29 cellular contexts compared by ENCODE assay signal in genomic region chr11:11373934-11374333, GRCh38. TPM values are rescaled to one million over a fixed set of nuclear protein-coding genes. Genes with fewer than 3 reads are reported as not detected.
"Had no signal": no experiment of that assay in that cellular context is flagged by ENCODE, and none has a peak within 500 bp of the region (broad histone marks: within the 10 kb centered on the region; RNA-seq: fewer than 3 reads in every experiment).

No MANE protein-coding gene starts in this region.

- H3K9me3 ChIP-seq: colonic mucosa, esophagus squamous epithelium, heart right ventricle, mucosa of descending colon, pancreas, right lobe of liver, thoracic aorta, transverse colon, upper lobe of right lung, uterus had no signal

- H3K27ac Mint-ChIP-seq: memory B cell; mesothelial cell of epicardium; naive B cell; natural killer cell treated with Interleukin-12 subunit alpha and Interleukin-12 subunit beta and Interleukin-15 and Interleukin-18, amount 100 ng/mL, for 72 hours; stimulated activated naive B cell treated with anti-CD40 and anti-IgM and Interleukin-4, amounts not matched to agents 10 μg/mL and 1 μg/mL and 100 μg/mL, for 72 hours; stimulated activated naive CD8-positive, alpha-beta T cell treated with anti-CD3 and anti-CD28 coated beads, Interleukin-15, Interleukin-2, amounts not matched to agents 100 ng/mL and 50 ng/mL, for 24 hours had no signal

- H3K4me3 Mint-ChIP-seq: memory B cell; mesothelial cell of epicardium; naive B cell; natural killer cell treated with Interleukin-12 subunit alpha and Interleukin-12 subunit beta and Interleukin-15 and Interleukin-18, amount 100 ng/mL, for 72 hours; neural crest cell; stimulated activated naive B cell treated with anti-CD40 and anti-IgM and Interleukin-4, amounts not matched to agents 10 μg/mL and 1 μg/mL and 100 μg/mL, for 72 hours; stimulated activated naive CD8-positive, alpha-beta T cell treated with anti-CD3 and anti-CD28 coated beads, Interleukin-15, Interleukin-2, amounts not matched to agents 100 ng/mL and 50 ng/mL, for 24 hours had no signal

- H3K4me1 Mint-ChIP-seq: memory B cell, mesothelial cell of epicardium, naive B cell, neural crest cell had no signal

- H3K4me3 ChIP-seq: colonic mucosa, esophagus squamous epithelium, heart right ventricle, lung, mucosa of descending colon, pancreas, right lobe of liver, thoracic aorta, transverse colon, upper lobe of right lung, uterus had no signal

- H3K27ac ChIP-seq: colonic mucosa, esophagus squamous epithelium, heart right ventricle, pancreas, right lobe of liver, thoracic aorta, transverse colon, upper lobe of right lung, uterus had no signal

- H3K36me3 Mint-ChIP-seq: memory B cell; mesothelial cell of epicardium; naive B cell; natural killer cell treated with Interleukin-12 subunit alpha and Interleukin-12 subunit beta and Interleukin-15 and Interleukin-18, amount 100 ng/mL, for 72 hours; stimulated activated naive B cell treated with anti-CD40 and anti-IgM and Interleukin-4, amounts not matched to agents 10 μg/mL and 1 μg/mL and 100 μg/mL, for 72 hours had no signal

- H3K27me3 ChIP-seq: colonic mucosa, esophagus squamous epithelium, heart right ventricle, pancreas, right lobe of liver, transverse colon, upper lobe of right lung, uterus had no signal

- H3K4me1 ChIP-seq: colonic mucosa, esophagus squamous epithelium, pancreas, transverse colon, upper lobe of right lung, uterus had no signal

- DNase-seq: colonic mucosa; dermis blood vessel endothelial cell; effector memory CD4-positive, alpha-beta T cell; erythroblast; esophagus squamous epithelium; foreskin melanocyte; glutamatergic neuron; heart right ventricle; hypothalamus; kidney; mucosa of descending colon; naive B cell; nucleus accumbens; pancreas; right lobe of liver; small intestine; stimulated activated CD4-positive, alpha-beta T cell treated with anti-CD3 and anti-CD28 coated beads, Interleukin-15, amount 100 ng/mL, for 24 hours; stimulated activated CD4-positive, alpha-beta T cell treated with anti-CD3 and anti-CD28 coated beads, Interleukin-2, amount 100 ng/mL, for 48 hours; stimulated activated naive B cell treated with anti-CD40 and anti-IgM and Interleukin-4, amounts not matched to agents 10 μg/mL and 1 μg/mL and 100 μg/mL, for 72 hours; transverse colon; upper lobe of right lung; uterus had no signal

- H3K36me3 ChIP-seq: colonic mucosa, pancreas, right lobe of liver, thoracic aorta, transverse colon, uterus had no signal

- H3K9me3 Mint-ChIP-seq: memory B cell; mesothelial cell of epicardium; natural killer cell treated with Interleukin-12 subunit alpha and Interleukin-12 subunit beta and Interleukin-15 and Interleukin-18, amount 100 ng/mL, for 72 hours; neural crest cell; stimulated activated naive B cell treated with anti-CD40 and anti-IgM and Interleukin-4, amounts not matched to agents 10 μg/mL and 1 μg/mL and 100 μg/mL, for 72 hours; stimulated activated naive CD8-positive, alpha-beta T cell treated with anti-CD3 and anti-CD28 coated beads, Interleukin-15, Interleukin-2, amounts not matched to agents 100 ng/mL and 50 ng/mL, for 24 hours had no signal

RNA-seq across cellular contexts. Expression of gene CSNK2A3, which starts 20.9 kb away (rescaled TPM):
- total RNA-seq: natural killer cell treated with Interleukin-12 subunit alpha and Interleukin-12 subunit beta and Interleukin-15 and Interleukin-18, amount 100 ng/mL, for 72 hours had no signal
